Comparison of ENCODE assay signal across 1 cellular context in genomic region chr12:75722714-75723200, GRCh38.
TF ChIP-seq lines count a peak whose summit lies in the region.

No MANE protein-coding gene starts in this region.

TF ChIP-seq in K562, 482 proteins besides CTCF, POLR2A, EP300 and RAD21 (continued from another document and continues in another):
- TF ChIP-seq CEBPZ (IDR thresholded peaks at IDR 0.05; ENCODE audit: borderline replicate concordance, low read depth, low read length) (no peak), ARID1B (IDR thresholded peaks at IDR 0.05) (peak; percentile 38; the same call in 1 of the 2 replicates), TCF15 (CRISPR knock-in tag; IDR thresholded peaks at IDR 0.05) (no peak), MEF2D (tag; conservative IDR thresholded peaks at IDR 0.05; ENCODE audit: low read depth) (0 out of 2 replicates have a peak, but pooled peaks have one; percentile 26), ZNF311 (CRISPR knock-in tag; IDR thresholded peaks at IDR 0.05) (peak; percentile 63; the same call in 1 of the 2 replicates), FOS (IDR thresholded peaks at IDR 0.05; ENCODE audit: extremely low read depth, insufficient read length) (peak; percentile 36), THRAP3 (IDR thresholded peaks at IDR 0.05; ENCODE audit: borderline replicate concordance) (no peak), ZNF707 (CRISPR knock-in tag; conservative IDR thresholded peaks at IDR 0.05) (no peak), MITF (IDR thresholded peaks at IDR 0.05) (no peak), ZNF395 (CRISPR knock-in tag; IDR thresholded peaks at IDR 0.05) (peak; percentile 94), ZNF175 (CRISPR knock-in tag; IDR thresholded peaks at IDR 0.05; ENCODE audit: low read depth) (peak; percentile 98), NEUROD1 (IDR thresholded peaks at IDR 0.05; ENCODE audit: borderline replicate concordance, low read depth, low read length, partially characterized antibody) (no peak), JUN (IDR thresholded peaks at IDR 0.05; ENCODE audit: borderline replicate concordance, low read depth, low read length) (peak; percentile 76), JUN (CRISPR knock-in tag; IDR thresholded peaks at IDR 0.05; ENCODE audit: borderline replicate concordance) (no peak), SMAD3 (CRISPR knock-in tag; conservative IDR thresholded peaks at IDR 0.05) (0 out of 2 replicates have a peak, but pooled peaks have one; percentile 35), HCFC1 (IDR thresholded peaks at IDR 0.05; ENCODE audit: low read depth, low read length) (no peak), AFF4 (CRISPR knock-in tag; IDR thresholded peaks at IDR 0.05) (no peak), ZNF134 (CRISPR knock-in tag; conservative IDR thresholded peaks at IDR 0.05) (no peak), LCOR (CRISPR knock-in tag; IDR thresholded peaks at IDR 0.05) (no peak), CTCFL (IDR thresholded peaks at IDR 0.05; ENCODE audit: borderline replicate concordance, insufficient read depth, low read depth, low read length, poor library complexity, severe bottlenecking) (no peak), CHCHD3 (CRISPR knock-in tag; IDR thresholded peaks at IDR 0.05) (no peak), CHD7 (IDR thresholded peaks at IDR 0.05; ENCODE audit: low read depth, low read length) (no peak), PBX2 (CRISPR knock-in tag; IDR thresholded peaks at IDR 0.05; ENCODE audit: low read depth) (no peak), PBX2 (tag; conservative IDR thresholded peaks at IDR 0.05; ENCODE audit: low read depth) (peak; percentile 30; the same call in 1 of the 2 replicates)
